In the genomic region with DNA sequence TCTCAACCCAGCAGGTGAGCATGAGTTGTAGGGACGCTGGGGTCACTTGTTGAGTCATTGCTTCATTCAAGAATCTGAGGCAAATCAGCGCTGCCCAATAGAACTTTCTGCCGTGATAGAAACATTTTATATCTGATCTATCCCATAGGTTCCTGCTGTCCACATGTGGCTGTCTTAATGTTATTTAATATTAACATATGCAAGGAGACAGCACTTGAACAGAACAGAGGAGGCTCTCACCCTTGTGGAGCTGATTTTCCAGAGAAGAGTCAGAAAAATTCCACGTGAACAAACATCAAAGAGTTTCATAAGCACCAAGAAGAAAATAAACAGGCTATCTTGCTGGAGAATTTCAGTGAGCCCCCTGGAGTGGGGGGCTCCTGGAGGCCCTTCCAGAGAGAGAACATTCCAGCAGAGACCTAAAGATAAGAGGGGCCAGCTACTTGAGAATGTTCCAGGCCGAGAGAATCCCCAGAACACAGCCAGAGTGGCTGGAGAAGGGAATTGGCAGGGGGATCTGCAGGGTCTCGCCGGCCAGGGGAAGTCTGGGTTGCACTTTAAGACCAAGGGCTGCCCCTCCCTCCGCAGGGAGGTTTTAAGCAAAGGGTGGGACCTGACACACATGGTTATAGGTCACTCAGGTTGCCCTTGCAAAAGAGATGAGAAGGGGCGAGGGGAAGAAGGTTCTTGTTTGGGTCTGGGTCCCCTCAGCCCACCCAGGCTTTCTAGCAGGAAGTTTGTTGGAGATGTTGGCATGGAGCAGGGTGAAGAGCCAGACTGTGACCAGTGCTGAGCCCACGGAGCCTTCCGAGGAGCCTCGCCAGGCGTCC, we compare ENCODE assay signal across 18 cellular contexts.
DNase-seq lines count a peak whose midpoint lies in the region; ATAC-seq, FAIRE-seq and TF ChIP-seq lines count a peak whose summit lies in the region.
"Had no signal": no experiment of that assay in that cellular context is flagged by ENCODE, and none has a peak within 500 bp of the region (broad histone marks: within the 10 kb centered on the region; RNA-seq: fewer than 3 reads in every experiment).

No MANE protein-coding gene starts in this region.

- H3K4me1 ChIP-seq in K562 (replicated peaks in 1 of 2; ENCODE audit: control insufficient read depth in 2 of 2, insufficient read depth in 2 of 2, low read length in 2 of 2) (peaks cover 0 to 4% of the 10 kb centered on the region in 2 experiments; a peak in 1 of 5 replicates), mesodermal cell (ENCODE audit: control insufficient read depth, insufficient read depth, low read length, poor library complexity, severe bottlenecking) (peaks cover 15% of the 10 kb centered on the region)

- no TSS peak for BruUV-seq in K562 (replicated peaks; lab: Mats Ljungman, UMichigan)

- POLR2A ChIA-PET in K562 (lab: Yijun Ruan, JAX) = no interaction called here

- no peak for DNase-seq in activated naive CD4-positive, alpha-beta T cell treated with anti-CD3 and anti-CD28 coated beads, Interleukin-2, amount 10 ng/mL, durations not matched to agents 7 days and 5 days
- no peak for DNase-seq in activated naive CD4-positive, alpha-beta T cell treated with anti-CD3 and anti-CD28 coated beads, Interleukin-2, amount 50 U/mL, for 16 hours
- DNase-seq in K562 (ENCODE audit: extremely low read depth in 1 of 4, low spot score in 3 of 4) (no peak), smooth muscle cell of the brain vasculature (ENCODE audit: low read depth, low spot score) (peak; percentile 18), NCI-H2227 treated with DMSO at 0.1 percent for 48 hours (lab: John Stamatoyannopoulos, UW) (no peak), NAMALWA (ENCODE audit: low spot score) (no peak)
- DNase-seq in activated CD4-positive, CD25-positive, alpha-beta regulatory T cell (lab: John Stamatoyannopoulos, UW) = no peak
- DNase-seq: DMS79 treated with DMSO at 0.1 percent for 48 hours, GOT3, KG1, NCI-H1694 treated with DMSO at 0.1 percent for 48 hours, NCI-H510A treated with DMSO at 0.1 percent for 48 hours, NCI-H774, SHP77 treated with DMSO at 0.1 percent for 48 hours had no signal

- H3K9ac ChIP-seq in K562 (ENCODE audit: insufficient read depth in 1 of 2, low read depth in 2 of 2, low read length in 2 of 2) = no peak overlapping the region

- TF ChIP-seq EP300 in K562 (IDR thresholded peaks at IDR 0.05; ENCODE audit: low read length) = no peak

- H3K9me1 ChIP-seq in K562 (ENCODE audit: control insufficient read depth, insufficient read depth, low read length) = no peaks in the 10 kb centered on the region

- H3K4me3 Mint-ChIP-seq in activated naive CD4-positive, alpha-beta T cell treated with anti-CD3 and anti-CD28 coated beads, Interleukin-2, amount 10 ng/mL, durations not matched to agents 7 days and 5 days = no peak overlapping the region
- H3K4me3 Mint-ChIP-seq: B cell had no signal

- CTCF ChIA-PET in activated naive CD4-positive, alpha-beta T cell treated with anti-CD3 and anti-CD28 coated beads, Interleukin-2, amount 10 ng/mL, durations not matched to agents 7 days and 5 days (lab: Charles Lee) = no interaction called here
- CTCF ChIA-PET in K562 (lab: Yijun Ruan, JAX; ENCODE audit: low intra/inter-chr PET ratio) = no interaction called here

- H4K20me1 ChIP-seq in K562 (replicated peaks; ENCODE audit: control insufficient read depth, insufficient read depth, low read length) = no peaks in the 10 kb centered on the region

- H3K4me3 ChIP-seq in K562 = no peak overlapping the region
- H3K4me3 ChIP-seq in mesodermal cell (ENCODE audit: extremely low read depth, insufficient read depth, low read length, poor library complexity, severe bottlenecking) = no peak overlapping the region

- H3K36me3 Mint-ChIP-seq in activated naive CD4-positive, alpha-beta T cell treated with anti-CD3 and anti-CD28 coated beads, Interleukin-2, amount 10 ng/mL, durations not matched to agents 7 days and 5 days = no peaks in the 10 kb centered on the region

- peaks cover 5% of the 10 kb centered on the region for H3K9me3 Mint-ChIP-seq in activated naive CD4-positive, alpha-beta T cell treated with anti-CD3 and anti-CD28 coated beads, Interleukin-2, amount 10 ng/mL, durations not matched to agents 7 days and 5 days

- H3K9me3 ChIP-seq in K562 (replicated peaks; ENCODE audit: control insufficient read depth, insufficient read depth, low read depth, low read length) = no peaks in the 10 kb centered on the region
- no peaks in the 10 kb centered on the region for H3K9me3 ChIP-seq in mesodermal cell (ENCODE audit: control insufficient read depth, low read length)

- H3K27me3 ChIP-seq in K562 (ENCODE audit: control insufficient read depth in 2 of 2, insufficient read depth in 2 of 2, low read length in 2 of 2) = peaks cover 0 to 4% of the 10 kb centered on the region in 2 experiments; a peak in 2 of 5 replicates

- H3K36me3 ChIP-seq in K562 (ENCODE audit: control insufficient read depth, insufficient read depth, low read length) (no peaks in the 10 kb centered on the region), mesodermal cell (ENCODE audit: control insufficient read depth, insufficient read depth, low read length) (no peaks in the 10 kb centered on the region)

- FAIRE-seq in K562 (lab: Jason Lieb, UNC) = no peak
- FAIRE-seq: GM19239, HepG2 had no signal

- H3K27ac Mint-ChIP-seq in activated naive CD4-positive, alpha-beta T cell treated with anti-CD3 and anti-CD28 coated beads, Interleukin-2, amount 10 ng/mL, durations not matched to agents 7 days and 5 days = peak overlapping the region; percentile 62
- H3K27ac Mint-ChIP-seq: B cell had no signal

- no peak for TF ChIP-seq CTCF in K562 (IDR thresholded peaks at IDR 0.05 in 2 of 3, conservative IDR thresholded peaks at IDR 0.05 in 1 of 3; ENCODE audit: insufficient read depth in 2 of 3, low read depth in 1 of 3, low read length in 3 of 3)

- H3K79me2 ChIP-seq in K562 (ENCODE audit: control insufficient read depth, insufficient read depth, low read length) = no peaks in the 10 kb centered on the region

- H3K27ac ChIP-seq in K562 (ENCODE audit: extremely low read depth, low read depth, low read length) (no peak overlapping the region), mesodermal cell (ENCODE audit: low read depth, low read length, severe bottlenecking) (peak overlapping the region; percentile 81)

- 6% methylated on average over 9 of the region's 13 CpGs for WGBS in K562 (ENCODE audit: insufficient coverage, low coverage, missing lambda C conversion rate)
- WGBS in mesodermal cell (ENCODE audit: insufficient coverage in 2 of 2), 2 experiments = 83 to 84% methylated on average over 8 to 10 of the region's 13 CpGs

- in situ Hi-C loops in K562 (cut with MboI) = no loop called here

- TF ChIP-seq RAD21 in K562 (CRISPR knock-in tag; conservative IDR thresholded peaks at IDR 0.05 in 1 of 2, IDR thresholded peaks at IDR 0.05 in 1 of 2) = no peak

- peaks cover 20% of the 10 kb centered on the region for H3K4me1 Mint-ChIP-seq in activated naive CD4-positive, alpha-beta T cell treated with anti-CD3 and anti-CD28 coated beads, Interleukin-2, amount 10 ng/mL, durations not matched to agents 7 days and 5 days
- H3K4me1 Mint-ChIP-seq: B cell had no signal

- ATAC-seq in K562 = no peak

- no peaks in the 10 kb centered on the region for H3K27me3 Mint-ChIP-seq in activated naive CD4-positive, alpha-beta T cell treated with anti-CD3 and anti-CD28 coated beads, Interleukin-2, amount 10 ng/mL, durations not matched to agents 7 days and 5 days

- H2AFZ ChIP-seq in K562 (ENCODE audit: low read depth, low read length) = no peak overlapping the region

- H3K4me2 ChIP-seq in K562 (ENCODE audit: insufficient read depth, low read length) = no peak overlapping the region

- intact Hi-C loops in K562 (cut with micrococcal nuclease) = no loop called here

- TF ChIP-seq POLR2A in K562 (conservative IDR thresholded peaks at IDR 0.05) = no peak

TF ChIP-seq in K562, 482 proteins besides CTCF, POLR2A, EP300 and RAD21:
- TF ChIP-seq U2AF1 (optimal IDR thresholded peaks at IDR 0.05; ENCODE audit: low read depth, low read length) (no peak), FOSL1 (tag; conservative IDR thresholded peaks at IDR 0.05) (peak; percentile 42; the same call in 1 of the 2 replicates)
TF ChIP-seq in K562: peak in this region for 1.
